28 cellular contexts compared by ENCODE assay signal in the genomic region with DNA sequence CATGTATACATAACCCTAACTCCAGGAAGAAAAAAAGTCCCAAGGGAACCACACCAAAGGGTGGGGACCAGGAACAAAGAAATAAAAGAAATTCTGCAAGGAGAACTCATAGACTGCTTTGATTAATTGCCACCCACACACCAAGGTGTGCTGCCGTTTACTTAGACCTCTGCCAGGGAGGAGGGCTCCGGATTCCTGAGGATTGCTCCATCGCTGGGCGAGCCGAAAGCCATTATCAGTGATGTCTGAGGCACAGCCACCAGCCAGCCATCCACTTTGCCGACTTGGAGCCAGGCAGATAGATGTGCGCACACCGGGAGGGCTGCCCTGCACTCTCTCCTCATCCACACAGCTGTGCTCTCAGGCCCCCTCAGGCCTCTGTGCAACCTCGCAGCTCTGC.
A peak's percentile ranks its signal among the peaks of the same experiment; 100 is the strongest.
DNase-seq lines count a peak whose midpoint lies in the region; ATAC-seq and TF ChIP-seq lines count a peak whose summit lies in the region.
"Had no signal": no experiment of that assay in that cellular context is flagged by ENCODE, and none has a peak within 500 bp of the region (broad histone marks: within the 10 kb centered on the region; RNA-seq: fewer than 3 reads in every experiment).

No MANE protein-coding gene starts in this region.

- no peaks in the 10 kb centered on the region for H4K20me1 ChIP-seq in mammary epithelial cell (ENCODE audit: insufficient read depth, low read length)

- dilution Hi-C loops in mammary epithelial cell (cut with HindIII; ENCODE audit: low sequenced_read_pairs): no loop called here

- in situ Hi-C loops in mammary epithelial cell (cut with MboI; ENCODE audit: low sequenced_read_pairs in 2 of 2): no loop called here

- peak overlapping the region; percentile 33 for H2AFZ ChIP-seq in mammary epithelial cell (ENCODE audit: low read depth, low read length)

- H3K4me2 ChIP-seq in mammary epithelial cell (ENCODE audit: insufficient read depth, low read depth, low read length): peak overlapping the region; percentile 66

- no peaks in the 10 kb centered on the region for H3K27me3 ChIP-seq in mammary epithelial cell (ENCODE audit: insufficient read depth, low read length)
- peaks cover 10% of the 10 kb centered on the region for H3K27me3 ChIP-seq in suprapubic skin

- ATAC-seq in left colon (peak; percentile 87), HG03469 (IDR thresholded peaks at IDR 0.05; ENCODE audit: unreplicated experiment) (no peak)
- ATAC-seq: heart right ventricle; naive thymus-derived CD8-positive, alpha-beta T cell; psoas muscle; stimulated activated memory B cell treated with anti-CD40 and anti-IgM and Interleukin-4, amounts not matched to agents 10 μg/mL and 1 μg/mL and 100 μg/mL, for 72 hours; T-cell had no signal

- H3K4me1 ChIP-seq in mammary epithelial cell (ENCODE audit: insufficient read depth, low read length) (peaks cover 19% of the 10 kb centered on the region), suprapubic skin (peaks cover 14% of the 10 kb centered on the region)
- H3K4me1 ChIP-seq: heart right ventricle, psoas muscle had no signal

- H3K4me3 ChIP-seq in mammary epithelial cell (replicated peaks in 1 of 3; ENCODE audit: insufficient read depth in 1 of 3, low read depth in 2 of 3, low read length in 3 of 3) (no peak overlapping the region), suprapubic skin (no peak overlapping the region)
- H3K4me3 ChIP-seq: heart right ventricle, psoas muscle, SJSA1 had no signal

- no peak overlapping the region for H3K9ac ChIP-seq in mammary epithelial cell (ENCODE audit: insufficient read depth, low read length)

- TF ChIP-seq CTCF in mammary epithelial cell (conservative IDR thresholded peaks at IDR 0.05 in 1 of 2, IDR thresholded peaks at IDR 0.05 in 1 of 2; ENCODE audit: extremely low read depth in 1 of 2, insufficient read depth in 1 of 2, low read depth in 1 of 2, low read length in 2 of 2): no peak
- TF ChIP-seq CTCF in suprapubic skin (IDR thresholded peaks at IDR 0.05): no peak

- H3K9me3 ChIP-seq in mammary epithelial cell (replicated peaks; ENCODE audit: insufficient read depth, low read length) (no peaks in the 10 kb centered on the region), suprapubic skin (no peaks in the 10 kb centered on the region)
- H3K9me3 ChIP-seq: heart right ventricle, psoas muscle, SJSA1 had no signal

- no peak for TF ChIP-seq EP300 in suprapubic skin (IDR thresholded peaks at IDR 0.05)

- 3% methylated on average over 6 of the region's 9 CpGs for WGBS in mammary epithelial cell (ENCODE audit: low coverage, missing lambda C conversion rate)
- WGBS in suprapubic skin: 44% methylated on average over 9 of the region's 9 CpGs

- H3K27ac ChIP-seq in mammary epithelial cell (ENCODE audit: insufficient read depth, low read depth, low read length): no peak overlapping the region
- H3K27ac ChIP-seq in suprapubic skin: peak overlapping the region; percentile 73
- H3K27ac ChIP-seq: heart right ventricle, psoas muscle, SJSA1, WERI-Rb-1 had no signal

- intact Hi-C loops in mammary epithelial cell (cut with micrococcal nuclease) (no loop called here), left colon (cut with DNase I, micrococcal nuclease) (no loop called here)

- TF ChIP-seq POLR2A in suprapubic skin (IDR thresholded peaks at IDR 0.05): no peak

- BruUV-seq in mammary epithelial cell (replicated peaks; lab: Mats Ljungman, UMichigan): no TSS peak

- DNase-seq in HT-29 (ENCODE audit: low spot score): peak; percentile 95
- DNase-seq in mammary epithelial cell: peak; percentile 65
- DNase-seq in left colon: peak; percentile 23 to 37
- no peak for DNase-seq in suprapubic skin (ENCODE audit: low spot score in 2 of 2)
- no peak for DNase-seq in activated T-cell treated with anti-CD3 and anti-CD28 coated beads, Interleukin-2, amount 50 U/mL, for 1 hour
- no peak for DNase-seq in EL
- DNase-seq: activated CD4-positive, alpha-beta T cell treated with anti-CD3 and anti-CD28 coated beads for 4 hours; activated T-cell treated with anti-CD3 and anti-CD28 coated beads for 4 hours; amniotic stem cell; CD4-positive, alpha-beta T cell; effector CD4-positive, alpha-beta T cell; erythroblast; foreskin fibroblast; H9; heart right ventricle; kidney; naive thymus-derived CD8-positive, alpha-beta T cell; NCI-H1092; NCI-H1694 treated with DMSO at 0.1 percent for 48 hours; NCI-H446 treated with DMSO at 0.1 percent for 48 hours; NCI-H82; psoas muscle; substantia nigra; T-cell; WERI-Rb-1 had no signal

- no peaks in the 10 kb centered on the region for H3K36me3 ChIP-seq in mammary epithelial cell (ENCODE audit: insufficient read depth, low read length)
- no peaks in the 10 kb centered on the region for H3K36me3 ChIP-seq in suprapubic skin
- H3K36me3 ChIP-seq: heart right ventricle, SJSA1, WERI-Rb-1 had no signal

- H3K79me2 ChIP-seq in mammary epithelial cell (ENCODE audit: insufficient read depth, low read length): no peaks in the 10 kb centered on the region

- CTCF ChIA-PET in mammary epithelial cell (lab: Charles Lee; ENCODE audit: low non-redundant PET): no interaction called here

Comparison
In these comparisons a context has a peak if more than half of its experiments do, and no peak if none do; other contexts are left out.
1. DNase-seq: peak in HT-29 (single experiment), mammary epithelial cell (single experiment) and left colon (2 of 2); none in suprapubic skin (0 of 2), activated T-cell treated with anti-CD3 and anti-CD28 coated beads, Interleukin-2, amount 50 U/mL, for 1 hour (single experiment) and EL (single experiment).